8 cellular contexts compared by ENCODE assay signal in genomic region chr7:128523226-128523939, GRCh38. TPM values are rescaled to one million over a fixed set of nuclear protein-coding genes. Genes with fewer than 3 reads are reported as not detected.
DNase-seq lines count a peak whose midpoint lies in the region; ATAC-seq and TF ChIP-seq lines count a peak whose summit lies in the region.
"Not testable (repeated sequence)": the region's sequence is repeated elsewhere in the genome, so short reads cannot be mapped to it uniquely, and the experiment has no call there.

No MANE protein-coding gene starts in this region.

- peaks cover 14% of the 10 kb centered on the region for H3K4me1 Mint-ChIP-seq in dendritic cell treated with granulocyte-macrophage colony-stimulating factor and Interleukin-4, amounts not matched to agents 40 ng/mL and 50 ng/mL, for 4 days (ENCODE audit: low read depth)

- not testable (repeated sequence) for H3K27me3 Mint-ChIP-seq in dendritic cell treated with granulocyte-macrophage colony-stimulating factor and Interleukin-4, amounts not matched to agents 40 ng/mL and 50 ng/mL, for 4 days

- not testable (repeated sequence) for H3K9me3 ChIP-seq in transverse colon

- H3K4me3 ChIP-seq in transverse colon: not testable (repeated sequence)

- not testable (repeated sequence) for H3K4me3 Mint-ChIP-seq in dendritic cell treated with granulocyte-macrophage colony-stimulating factor and Interleukin-4, amounts not matched to agents 40 ng/mL and 50 ng/mL, for 4 days

- 20% methylated on average over 5 of the region's 7 CpGs; no CpG with 5 or more reads in 1 of the 2 donors for WGBS in transverse colon (ENCODE audit: low coverage in 1 of 2), 2 donors

- not testable (repeated sequence) for H3K27me3 ChIP-seq in transverse colon

- not testable (repeated sequence) for H3K36me3 Mint-ChIP-seq in dendritic cell treated with granulocyte-macrophage colony-stimulating factor and Interleukin-4, amounts not matched to agents 40 ng/mL and 50 ng/mL, for 4 days (ENCODE audit: low read depth)

- DNase-seq in G401 (ENCODE audit: low spot score): peak; percentile 52
- peak; percentile 18 for DNase-seq in NCI-H1417 treated with DMSO at 0.1 percent for 48 hours (lab: John Stamatoyannopoulos, UW)
- peak; percentile 37 for DNase-seq in SK-N-DZ (ENCODE audit: low spot score)
- peak; percentile 83 for DNase-seq in activated T-cell treated with anti-CD3 and anti-CD28 coated beads for 4 hours
- DNase-seq in left colon: peak; percentile 93 to 95
- DNase-seq in stimulated activated CD4-positive, alpha-beta T cell treated with anti-CD3 and anti-CD28 coated beads, Interleukin-12 subunit alpha, Interleukin-12 subunit beta, amount 100 ng/mL, for 24 hours (ENCODE audit: low read depth in 2 of 2): peak; percentile 57 to 73
- DNase-seq in transverse colon: peak; percentile 94

- not testable (repeated sequence) for TF ChIP-seq POLR2A in transverse colon (IDR thresholded peaks at IDR 0.05)

- intact Hi-C loops in dendritic cell treated with granulocyte-macrophage colony-stimulating factor and Interleukin-4, amounts not matched to agents 40 ng/mL and 50 ng/mL, for 4 days (cut with micrococcal nuclease); left colon (cut with DNase I, micrococcal nuclease); transverse colon (cut with DNase I; ENCODE audit: low total_unique reads): not testable (repeated sequence)

- peaks cover 5 to 24% (median 7%) of the 10 kb centered on the region in 4 donors for H3K4me1 ChIP-seq in transverse colon

- TF ChIP-seq CTCF in transverse colon (IDR thresholded peaks at IDR 0.05): not testable (repeated sequence)

- H3K27ac Mint-ChIP-seq in dendritic cell treated with granulocyte-macrophage colony-stimulating factor and Interleukin-4, amounts not matched to agents 40 ng/mL and 50 ng/mL, for 4 days: peak overlapping the region; percentile 56

- not testable (repeated sequence) for TF ChIP-seq EP300 in transverse colon (IDR thresholded peaks at IDR 0.05; ENCODE audit: low read depth)

- peak overlapping the region; percentile 65 to 74 (median 70) for H3K27ac ChIP-seq in transverse colon

- in situ Hi-C loops in G401 (cut with HindIII; ENCODE audit: low sequenced_read_pairs); transverse colon (cut with MboI; ENCODE audit: low pct_ligation_motif_present in 1 of 4, low pct_unique_long_range_greater_than_20kb in 1 of 4, low sequenced_read_pairs in 3 of 4): not testable (repeated sequence)

- H3K9me3 Mint-ChIP-seq in dendritic cell treated with granulocyte-macrophage colony-stimulating factor and Interleukin-4, amounts not matched to agents 40 ng/mL and 50 ng/mL, for 4 days: not testable (repeated sequence)

- peak; percentile 88 for ATAC-seq in left colon

- not testable (repeated sequence) for H3K36me3 ChIP-seq in transverse colon

RNA-seq across cellular contexts. Expression of gene METTL2B, which starts 46.8 kb away (rescaled TPM):
- total RNA-seq in G401 (2014; rRNA removed; shearing (Covaris generic)): 23.8 and 55.4 TPM in 2 replicates
- polyA plus RNA-seq in SK-N-DZ (2014; cell fraction: cytosol; rRNA removed): 40.8 and 47.6 TPM in 2 replicates
- polyA plus RNA-seq in SK-N-DZ (2014; cell fraction: nucleus; rRNA removed): 18.5 and 41.3 TPM in 2 replicates
- total RNA-seq in left colon (10 to 100 TPM; 24.7 to 28.0 TPM), transverse colon (10 to 100 TPM; 22.1 to 30.3 (median 23.2) TPM)

Comparison
In these comparisons a context has a peak if more than half of its experiments do, and no peak if none do; other contexts are left out.
1. DNase-seq: peak in every context shown above with its lines; median percentile 94 in left colon; 94 in transverse colon; 83 in activated T-cell treated with anti-CD3 and anti-CD28 coated beads for 4 hours; 65 in stimulated activated CD4-positive, alpha-beta T cell treated with anti-CD3 and anti-CD28 coated beads, Interleukin-12 subunit alpha, Interleukin-12 subunit beta, amount 100 ng/mL, for 24 hours; 52 in G401; 37 in SK-N-DZ; 18 in NCI-H1417 treated with DMSO at 0.1 percent for 48 hours.